In the genomic region with DNA sequence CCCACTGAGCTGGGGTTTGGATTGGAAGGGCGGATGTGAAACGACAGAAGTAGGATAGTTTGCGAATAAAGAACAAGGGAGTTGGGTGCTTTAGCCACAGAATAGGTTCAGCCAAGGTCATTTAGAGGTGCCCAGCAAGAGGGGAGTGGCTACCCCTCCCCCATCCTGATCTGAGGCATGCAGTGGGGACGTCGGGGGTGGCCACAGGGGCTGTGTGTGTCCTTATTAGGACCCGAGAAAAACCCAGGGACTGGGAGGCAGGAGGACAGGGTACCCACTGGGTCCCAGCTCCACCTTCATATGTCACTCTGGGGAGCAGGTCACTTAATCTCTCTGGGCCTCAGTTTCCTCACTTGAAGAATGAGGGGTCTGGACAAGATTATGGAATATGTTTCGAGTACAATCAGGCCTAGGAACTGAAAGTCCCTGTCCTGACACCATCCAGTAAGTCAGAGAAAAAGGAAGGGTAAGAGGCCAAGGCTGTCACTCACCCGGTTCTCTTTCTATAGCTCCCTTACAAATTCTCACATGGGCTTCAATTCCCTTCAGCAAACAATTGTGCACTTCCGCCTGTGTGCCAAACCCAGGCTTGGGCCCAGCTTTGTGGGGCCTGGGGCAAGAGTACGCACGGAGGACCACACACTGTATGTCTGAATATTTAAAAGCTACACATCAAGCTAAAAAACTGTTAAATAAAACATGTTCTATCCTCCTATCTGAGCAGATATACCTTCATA, we compare ENCODE assay signal across 8 cellular contexts. TPM values are rescaled to one million over a fixed set of nuclear protein-coding genes. Genes with fewer than 3 reads are reported as not detected.
DNase-seq lines count a peak whose midpoint lies in the region; ATAC-seq, FAIRE-seq and TF ChIP-seq lines count a peak whose summit lies in the region.

No MANE protein-coding gene starts in this region.

- DNase-seq in Right ventricle myocardium inferior (ENCODE audit: missing footprints): no peak
- DNase-seq in cardiac septum (ENCODE audit: low spot score): no peak
- no peak for DNase-seq in kidney
- DNase-seq in type B pancreatic cell (ENCODE audit: extremely low spot score, unreplicated experiment): no peak
- no peak for DNase-seq in activated effector memory CD4-positive, alpha-beta T cell treated with anti-CD3 and anti-CD28 coated beads, Interleukin-2, amount 50 U/mL, for 16 hours
- no peak for DNase-seq in C1 segment of cervical spinal cord (lab: John Stamatoyannopoulos, UW)

- H3K36me3 ChIP-seq in kidney (ENCODE audit: control insufficient read depth in 1 of 2, insufficient read depth in 2 of 2, low read length in 2 of 2): no peaks in the 10 kb centered on the region

- H3K27ac Mint-ChIP-seq in activated T-helper 17 cell treated with anti-CD3 and anti-CD28 coated beads, Interleukin-2, amount 50 U/mL, for 72 hours: peak overlapping the region; percentile 87
- H3K27ac Mint-ChIP-seq in type B pancreatic cell: peak overlapping the region; percentile 93

- peak overlapping the region; percentile 80 to 89 for H3K27ac ChIP-seq in kidney (ENCODE audit: low read depth in 2 of 2, low read length in 2 of 2)

- peak; percentile 12 for ATAC-seq in Right ventricle myocardium inferior
- ATAC-seq in activated T-helper 17 cell treated with anti-CD3 and anti-CD28 coated beads, Interleukin-2, amount 50 U/mL, for 72 hours (replicated peaks): no peak
- no peak for ATAC-seq in HG03039 (IDR thresholded peaks at IDR 0.05; ENCODE audit: unreplicated experiment)

- no peaks in the 10 kb centered on the region for H3K27me3 Mint-ChIP-seq in activated T-helper 17 cell treated with anti-CD3 and anti-CD28 coated beads, Interleukin-2, amount 50 U/mL, for 72 hours
- H3K27me3 Mint-ChIP-seq in type B pancreatic cell: no peaks in the 10 kb centered on the region

- TF ChIP-seq CTCF in kidney (IDR thresholded peaks at IDR 0.05; ENCODE audit: borderline replicate concordance, extremely low read depth, insufficient read depth) (no peak), type B pancreatic cell (conservative IDR thresholded peaks at IDR 0.05) (no peak)

- no peaks in the 10 kb centered on the region for H3K9me3 Mint-ChIP-seq in activated T-helper 17 cell treated with anti-CD3 and anti-CD28 coated beads, Interleukin-2, amount 50 U/mL, for 72 hours
- peaks cover 3% of the 10 kb centered on the region for H3K9me3 Mint-ChIP-seq in type B pancreatic cell

- no peaks in the 10 kb centered on the region for H3K4me1 Mint-ChIP-seq in activated T-helper 17 cell treated with anti-CD3 and anti-CD28 coated beads, Interleukin-2, amount 50 U/mL, for 72 hours
- peaks cover 8% of the 10 kb centered on the region for H3K4me1 Mint-ChIP-seq in type B pancreatic cell (ENCODE audit: unreplicated experiment)

- H3K9ac ChIP-seq in kidney (ENCODE audit: low read length in 2 of 2): peak overlapping the region in 1 of 2 donors; percentile 85

- H3K4me1 ChIP-seq in kidney (ENCODE audit: control insufficient read depth in 1 of 2, insufficient read depth in 1 of 2, low read depth in 1 of 2, low read length in 2 of 2): no peaks in the 10 kb centered on the region

- intact Hi-C loops in Right ventricle myocardium inferior (cut with DNase I) (loop anchor here (1.0 to 5.0 kb wide), 2 partner anchors 109 to 166 kb away; a partner anchor contains a TSS), cardiac septum (cut with DNase I) (loop anchor here (2.0 to 10.0 kb wide), 2 partner anchors 82 to 110 kb away; no protein-coding TSS in a partner anchor), kidney (cut with DNase I) (no loop called here)

- peak overlapping the region; percentile 3 to 55 for H3K4me3 ChIP-seq in kidney (ENCODE audit: low read length in 2 of 2)

- H3K4me3 Mint-ChIP-seq in activated T-helper 17 cell treated with anti-CD3 and anti-CD28 coated beads, Interleukin-2, amount 50 U/mL, for 72 hours: peak overlapping the region; percentile 80
- H3K4me3 Mint-ChIP-seq in type B pancreatic cell: peak overlapping the region; percentile 75

- H3K36me3 Mint-ChIP-seq in activated T-helper 17 cell treated with anti-CD3 and anti-CD28 coated beads, Interleukin-2, amount 50 U/mL, for 72 hours (ENCODE audit: low read depth): no peaks in the 10 kb centered on the region
- no peaks in the 10 kb centered on the region for H3K36me3 Mint-ChIP-seq in type B pancreatic cell

- no peak for FAIRE-seq in kidney (lab: Jason Lieb, UNC)

- H3K9me3 ChIP-seq in kidney (ENCODE audit: control insufficient read depth in 1 of 2, low read length in 2 of 2): no peaks in the 10 kb centered on the region

RNA-seq across cellular contexts. Expression of a gene that starts 4.2 kb away (rescaled TPM):
- not detected for total RNA-seq in Right ventricle myocardium inferior
- not detected for total RNA-seq in cardiac septum
- under 1 TPM in 1 of 2 donors, not detected in 1; 0.13 TPM for total RNA-seq in activated T-helper 17 cell treated with anti-CD3 and anti-CD28 coated beads, Interleukin-2, amount 50 U/mL, for 72 hours
- 0.76 TPM for total RNA-seq in kidney
- 0.54 TPM for polyA plus RNA-seq in kidney (ENCODE audit: insufficient read depth, low read depth, low replicate concordance)
- 0.17 TPM in 1 of 2 replicates, not detected in the other for total RNA-seq in type B pancreatic cell (ENCODE audit: low replicate concordance)
